In genomic region chr6:123295181-123295580, GRCh38 we compare ENCODE assay signal across 9 cellular contexts.
"Had no signal": no experiment of that assay in that cellular context is flagged by ENCODE, and none has a peak within 500 bp of the region (broad histone marks: within the 10 kb centered on the region; RNA-seq: fewer than 3 reads in every experiment).

No MANE protein-coding gene starts in this region.

- H3K9me3 ChIP-seq: HAP-1 had no signal

- H3K4me1 ChIP-seq: HAP-1 had no signal

- DNase-seq: GM23248, GOT3, H7, H9, HCEC 1CT, HFFc6 had no signal

- H3K4me3 ChIP-seq: GM23248, GM23338, HAP-1 had no signal

- H3K27ac ChIP-seq: GM23248 had no signal

- H3K36me3 ChIP-seq: HAP-1 had no signal

- ATAC-seq: GM23338, HCT116 had no signal
